ENCODE assay signal across 8 cellular contexts in the genomic region with DNA sequence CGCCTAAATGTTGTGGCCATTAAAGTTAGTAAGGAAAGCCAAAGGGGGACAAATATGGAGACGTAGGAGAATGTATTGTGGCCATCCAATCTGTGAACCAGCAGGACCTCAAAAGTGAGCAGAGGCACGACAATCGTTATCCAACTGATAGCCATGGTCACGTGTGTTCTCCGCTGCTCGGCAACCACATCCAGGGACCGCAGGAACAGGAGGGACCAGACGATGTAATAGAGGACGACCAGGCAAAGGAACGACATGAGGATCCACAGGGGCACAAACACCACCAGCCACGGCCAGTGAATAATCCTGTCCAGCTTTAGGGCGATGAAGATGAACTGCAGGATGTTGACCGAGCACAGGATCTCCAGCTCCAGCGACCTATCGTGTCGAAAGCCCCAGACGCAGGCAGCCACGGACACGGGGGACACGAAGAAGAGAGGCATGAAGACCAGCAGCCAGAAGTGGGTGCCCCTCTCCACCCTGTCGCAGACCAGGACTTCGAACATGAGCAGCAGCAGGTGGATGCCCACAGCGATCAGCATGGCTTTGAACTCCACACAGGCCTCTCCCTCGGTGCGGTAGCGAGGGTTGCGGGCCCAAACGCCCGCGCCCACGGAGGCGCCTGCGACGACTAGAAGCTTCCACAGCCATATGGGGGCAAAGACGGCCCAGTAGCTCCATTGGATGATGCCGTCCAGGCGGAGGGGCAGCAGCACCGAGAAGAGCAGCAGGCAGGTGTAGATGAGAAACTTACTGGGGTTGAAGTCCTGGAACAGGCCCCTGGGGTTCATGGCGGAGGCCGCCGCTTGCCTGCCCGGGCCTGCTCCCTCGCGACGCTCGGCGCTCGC. TPM values are rescaled to one million over a fixed set of nuclear protein-coding genes. Genes with fewer than 3 reads are reported as not detected.
A peak's percentile ranks its signal among the peaks of the same experiment; 100 is the strongest.
DNase-seq lines count a peak whose midpoint lies in the region; ATAC-seq and TF ChIP-seq lines count a peak whose summit lies in the region.

No MANE protein-coding gene starts in this region.

- TF ChIP-seq EP300 in suprapubic skin (IDR thresholded peaks at IDR 0.05) = no peak

- H3K4me1 ChIP-seq in adrenal gland (replicated peaks in 1 of 2) = peaks cover 0 to 23% of the 10 kb centered on the region in 2 donors
- peaks cover 28% of the 10 kb centered on the region for H3K4me1 ChIP-seq in suprapubic skin

- H3K36me3 ChIP-seq in adrenal gland (replicated peaks in 1 of 2) = no peaks in the 10 kb centered on the region
- peaks cover 4% of the 10 kb centered on the region for H3K36me3 ChIP-seq in suprapubic skin

- 77 to 95% (median 87%) methylated on average over 23 to 49 of the region's 49 CpGs for WGBS in adrenal gland, 4 donors
- 93% methylated on average over 28 of the region's 49 CpGs for WGBS in suprapubic skin

- DNase-seq in DMS53 (lab: John Stamatoyannopoulos, UW) (peak; percentile 63), DMS53 treated with DMSO at 0.1 percent for 48 hours (lab: John Stamatoyannopoulos, UW; ENCODE audit: unreplicated experiment) (no peak), adrenal gland (peak in 2 of 7 donors; percentile 36 to 55), left colon (peak; percentile 32 to 36), suprapubic skin (ENCODE audit: low spot score in 2 of 2) (peak; percentile 70 to 74), islet precursor cell (no peak)
- DNase-seq in activated effector memory CD4-positive, alpha-beta T cell treated with anti-CD3 and anti-CD28 coated beads, Interleukin-2, amount 50 U/mL, for 16 hours = no peak

- intact Hi-C loops in adrenal gland (cut with DNase I) (no loop called here), left colon (cut with DNase I, micrococcal nuclease) (no loop called here)

- peak overlapping the region in 2 of 4 donors; percentile 47 to 68 for H3K4me3 ChIP-seq in adrenal gland
- H3K4me3 ChIP-seq in suprapubic skin = peak overlapping the region; percentile 54

- H3K27ac ChIP-seq in adrenal gland (peak overlapping the region in 4 of 5 donors; percentile 75 to 96 (median 93)), suprapubic skin (peak overlapping the region; percentile 91)

- H3K27me3 ChIP-seq in adrenal gland = no peaks in the 10 kb centered on the region
- no peaks in the 10 kb centered on the region for H3K27me3 ChIP-seq in suprapubic skin

- TF ChIP-seq CTCF in adrenal gland (IDR thresholded peaks at IDR 0.05) (no peak), suprapubic skin (IDR thresholded peaks at IDR 0.05) (no peak)

- no peaks in the 10 kb centered on the region for H3K9me3 ChIP-seq in adrenal gland (replicated peaks in 1 of 3)
- no peaks in the 10 kb centered on the region for H3K9me3 ChIP-seq in suprapubic skin

- TF ChIP-seq POLR2A in adrenal gland (IDR thresholded peaks at IDR 0.05) (no peak), suprapubic skin (IDR thresholded peaks at IDR 0.05) (no peak)

- ATAC-seq in left colon (no peak), GM18867 (IDR thresholded peaks at IDR 0.05; ENCODE audit: unreplicated experiment) (no peak)

RNA-seq across cellular contexts. Expression of a gene that starts 0.8 kb away (rescaled TPM):
- total RNA-seq in adrenal gland (10 to 100 TPM; 16.8 to 33.0 (median 23.0) TPM), left colon (10 to 100 TPM; 12.1 to 12.5 TPM), suprapubic skin (10 to 100 TPM; 22.8 to 40.0 (median 30.4) TPM)
- 10 to 100 TPM in 1 of 3 donors, 1 to 10 TPM in 2; 2.9 to 17.6 (median 5.2) TPM for polyA plus RNA-seq in adrenal gland

RNA-seq across cellular contexts. Expression of a gene that starts 30.2 kb away (rescaled TPM):
- total RNA-seq in adrenal gland (10 to 100 TPM; 33.9 to 66.8 (median 51.6) TPM), left colon (10 to 100 TPM; 81.9 to 92.1 TPM), suprapubic skin (10 to 100 TPM; 21.3 to 37.0 (median 30.5) TPM)
- polyA plus RNA-seq in adrenal gland = 10 to 100 TPM; 20.7 to 91.9 (median 34.7) TPM

Comparison
In these comparisons a context has a peak if more than half of its experiments do, and no peak if none do; other contexts are left out.
1. DNase-seq: peak in DMS53 (single experiment), left colon (2 of 2) and suprapubic skin (2 of 2); none in DMS53 treated with DMSO at 0.1 percent for 48 hours (single experiment), islet precursor cell (single experiment) and activated effector memory CD4-positive, alpha-beta T cell treated with anti-CD3 and anti-CD28 coated beads, Interleukin-2, amount 50 U/mL, for 16 hours (single experiment).